19 cellular contexts compared by ENCODE assay signal in genomic region chr3:14138109-14138877, GRCh38. TPM values are rescaled to one million over a fixed set of nuclear protein-coding genes. Genes with fewer than 3 reads are reported as not detected.
DNase-seq lines count a peak whose midpoint lies in the region; ATAC-seq and TF ChIP-seq lines count a peak whose summit lies in the region.
"Had no signal": no experiment of that assay in that cellular context is flagged by ENCODE, and none has a peak within 500 bp of the region (broad histone marks: within the 10 kb centered on the region; RNA-seq: fewer than 3 reads in every experiment).

No MANE protein-coding gene starts in this region.

- H3K27ac ChIP-seq in liver (ENCODE audit: low read depth in 1 of 2, low read length in 2 of 2) (peak overlapping the region in 1 of 2 donors; percentile 23), prostate gland (no peak overlapping the region)
- H3K27ac ChIP-seq: PC-9, VCaP had no signal

- no peak for ATAC-seq in stimulated activated effector memory CD8-positive, alpha-beta T cell treated with anti-CD3 and anti-CD28 coated beads, Interleukin-12 subunit alpha, Interleukin-12 subunit beta, amount 100 ng/mL, for 72 hours

- H3K4me3 ChIP-seq in liver (ENCODE audit: low read depth in 1 of 3, low read length in 3 of 3) = no peak overlapping the region
- no peak overlapping the region for H3K4me3 ChIP-seq in prostate gland
- H3K4me3 ChIP-seq: PC-9 had no signal

- peaks cover 21 to 72% (median 60%) of the 10 kb centered on the region in 4 donors for H3K4me1 ChIP-seq in liver (ENCODE audit: control insufficient read depth in 4 of 4, insufficient read depth in 4 of 4, low read length in 3 of 4)
- no peaks in the 10 kb centered on the region for H3K4me1 ChIP-seq in prostate gland (replicated peaks)

- intact Hi-C loops in prostate gland (cut with DNase I) = no loop called here

- no peaks in the 10 kb centered on the region for H3K27me3 Mint-ChIP-seq in activated naive CD4-positive, alpha-beta T cell treated with anti-CD3 and anti-CD28 coated beads, Interleukin-2, amount 10 ng/mL, durations not matched to agents 7 days and 5 days
- H3K27me3 Mint-ChIP-seq in activated naive CD8-positive, alpha-beta T cell treated with anti-CD3 and anti-CD28 coated beads for 36 hours = no peaks in the 10 kb centered on the region

- H3K27ac Mint-ChIP-seq in activated naive CD4-positive, alpha-beta T cell treated with anti-CD3 and anti-CD28 coated beads, Interleukin-2, amount 10 ng/mL, durations not matched to agents 7 days and 5 days = peak overlapping the region; percentile 84
- peak overlapping the region; percentile 50 for H3K27ac Mint-ChIP-seq in activated naive CD8-positive, alpha-beta T cell treated with anti-CD3 and anti-CD28 coated beads for 36 hours
- H3K27ac Mint-ChIP-seq in stimulated activated effector memory CD8-positive, alpha-beta T cell treated with anti-CD3 and anti-CD28 coated beads, Interleukin-12 subunit alpha, Interleukin-12 subunit beta, amount 100 ng/mL, for 72 hours = peak overlapping the region; percentile 97

- CTCF ChIA-PET in activated naive CD4-positive, alpha-beta T cell treated with anti-CD3 and anti-CD28 coated beads, Interleukin-2, amount 10 ng/mL, durations not matched to agents 7 days and 5 days (lab: Charles Lee) = no interaction called here

- TF ChIP-seq RAD21 in liver (IDR thresholded peaks at IDR 0.05) = no peak

- TF ChIP-seq CTCF in liver (IDR thresholded peaks at IDR 0.05; ENCODE audit: low read depth, low read length, missing input control) (no peak), prostate gland (IDR thresholded peaks at IDR 0.05) (no peak)

- H3K9ac ChIP-seq in liver (ENCODE audit: low read depth in 1 of 2, low read length in 2 of 2) = no peak overlapping the region

- TF ChIP-seq POLR2A in prostate gland (IDR thresholded peaks at IDR 0.05) = no peak

- H3K9me3 ChIP-seq in liver (ENCODE audit: control insufficient read depth in 4 of 4, low read length in 3 of 4) (no peaks in the 10 kb centered on the region), prostate gland (no peaks in the 10 kb centered on the region)
- H3K9me3 ChIP-seq: Caco-2 had no signal

- no peaks in the 10 kb centered on the region for H3K27me3 ChIP-seq in liver (ENCODE audit: control insufficient read depth in 4 of 4, insufficient read depth in 4 of 4, low read length in 3 of 4)
- H3K27me3 ChIP-seq in prostate gland (replicated peaks; ENCODE audit: insufficient read depth) = no peaks in the 10 kb centered on the region

- 70% methylated on average over 16 of the region's 16 CpGs for WGBS in liver
- 93% methylated on average over 16 of the region's 16 CpGs for WGBS in prostate gland

- H3K9me3 Mint-ChIP-seq in activated naive CD4-positive, alpha-beta T cell treated with anti-CD3 and anti-CD28 coated beads, Interleukin-2, amount 10 ng/mL, durations not matched to agents 7 days and 5 days = no peaks in the 10 kb centered on the region
- H3K9me3 Mint-ChIP-seq in activated naive CD8-positive, alpha-beta T cell treated with anti-CD3 and anti-CD28 coated beads for 36 hours = no peaks in the 10 kb centered on the region
- H3K9me3 Mint-ChIP-seq in stimulated activated effector memory CD8-positive, alpha-beta T cell treated with anti-CD3 and anti-CD28 coated beads, Interleukin-12 subunit alpha, Interleukin-12 subunit beta, amount 100 ng/mL, for 72 hours = no peaks in the 10 kb centered on the region

- peak; percentile 16 for DNase-seq in activated naive CD4-positive, alpha-beta T cell treated with anti-CD3 and anti-CD28 coated beads, Interleukin-2, amount 10 ng/mL, durations not matched to agents 7 days and 5 days
- DNase-seq in activated naive CD4-positive, alpha-beta T cell treated with anti-CD3 and anti-CD28 coated beads, Interleukin-2, amount 50 U/mL, for 16 hours = no peak
- DNase-seq in activated naive CD8-positive, alpha-beta T cell treated with anti-CD3 and anti-CD28 coated beads for 36 hours = no peak
- DNase-seq in stimulated activated effector memory CD8-positive, alpha-beta T cell treated with anti-CD3 and anti-CD28 coated beads, Interleukin-12 subunit alpha, Interleukin-12 subunit beta, amount 100 ng/mL, for 72 hours (ENCODE audit: low spot score in 2 of 2) = no peak
- DNase-seq in NCI-H748 (lab: John Stamatoyannopoulos, UW; ENCODE audit: unreplicated experiment) (no peak), Ammon's horn (ENCODE audit: low spot score) (no peak), prostate gland (ENCODE audit: low spot score) (no peak)
- DNase-seq: Caco-2; effector memory CD4-positive, alpha-beta T cell; foreskin fibroblast; H7; NCI-H2081; NCI-H526 treated with DMSO at 0.1 percent for 48 hours; occipital lobe; PC-9; small intestine; stimulated activated naive CD4-positive, alpha-beta T cell had no signal

- peaks cover 54% of the 10 kb centered on the region for H3K36me3 Mint-ChIP-seq in activated naive CD4-positive, alpha-beta T cell treated with anti-CD3 and anti-CD28 coated beads, Interleukin-2, amount 10 ng/mL, durations not matched to agents 7 days and 5 days
- H3K36me3 Mint-ChIP-seq in activated naive CD8-positive, alpha-beta T cell treated with anti-CD3 and anti-CD28 coated beads for 36 hours = peaks cover 22% of the 10 kb centered on the region
- peaks cover 80% of the 10 kb centered on the region for H3K36me3 Mint-ChIP-seq in stimulated activated effector memory CD8-positive, alpha-beta T cell treated with anti-CD3 and anti-CD28 coated beads, Interleukin-12 subunit alpha, Interleukin-12 subunit beta, amount 100 ng/mL, for 72 hours

- H3K36me3 ChIP-seq in liver (ENCODE audit: control insufficient read depth in 4 of 4, insufficient read depth in 3 of 4, low read depth in 1 of 4, low read length in 3 of 4) (peaks cover 3 to 30% (median 20%) of the 10 kb centered on the region in 4 donors), prostate gland (peaks cover 15 to 21% of the 10 kb centered on the region in 2 donors)

- no peak overlapping the region for H3K4me3 Mint-ChIP-seq in activated naive CD4-positive, alpha-beta T cell treated with anti-CD3 and anti-CD28 coated beads, Interleukin-2, amount 10 ng/mL, durations not matched to agents 7 days and 5 days
- no peak overlapping the region for H3K4me3 Mint-ChIP-seq in activated naive CD8-positive, alpha-beta T cell treated with anti-CD3 and anti-CD28 coated beads for 36 hours
- H3K4me3 Mint-ChIP-seq in stimulated activated effector memory CD8-positive, alpha-beta T cell treated with anti-CD3 and anti-CD28 coated beads, Interleukin-12 subunit alpha, Interleukin-12 subunit beta, amount 100 ng/mL, for 72 hours = no peak overlapping the region

- H3K4me1 Mint-ChIP-seq in activated naive CD4-positive, alpha-beta T cell treated with anti-CD3 and anti-CD28 coated beads, Interleukin-2, amount 10 ng/mL, durations not matched to agents 7 days and 5 days = peaks cover 26% of the 10 kb centered on the region
- peaks cover 18% of the 10 kb centered on the region for H3K4me1 Mint-ChIP-seq in activated naive CD8-positive, alpha-beta T cell treated with anti-CD3 and anti-CD28 coated beads for 36 hours
- peaks cover 42% of the 10 kb centered on the region for H3K4me1 Mint-ChIP-seq in stimulated activated effector memory CD8-positive, alpha-beta T cell treated with anti-CD3 and anti-CD28 coated beads, Interleukin-12 subunit alpha, Interleukin-12 subunit beta, amount 100 ng/mL, for 72 hours

TF ChIP-seq in liver, 16 proteins besides CTCF, POLR2A, EP300 and RAD21 (continues in another document):
- TF ChIP-seq HNF4A (conservative IDR thresholded peaks at IDR 0.05) = peak; percentile 88 to 94
- no peak for TF ChIP-seq GABPA (IDR thresholded peaks at IDR 0.05 in 1 of 2, conservative IDR thresholded peaks at IDR 0.05 in 1 of 2)
- no peak for TF ChIP-seq TAF1 (conservative IDR thresholded peaks at IDR 0.05)
- peak; percentile 53 for TF ChIP-seq REST (IDR thresholded peaks at IDR 0.05)
- peak; percentile 82 for TF ChIP-seq SP1 (IDR thresholded peaks at IDR 0.05)
- TF ChIP-seq NR2F2 (IDR thresholded peaks at IDR 0.05) = peak; percentile 57
- TF ChIP-seq HNF4G (IDR thresholded peaks at IDR 0.05) = peak; percentile 60

RNA-seq across cellular contexts. Expression of gene TMEM43, which starts 13.4 kb away (rescaled TPM):
- total RNA-seq in activated naive CD8-positive, alpha-beta T cell treated with anti-CD3 and anti-CD28 coated beads for 36 hours = 10 to 100 TPM; 26.8 to 27.0 TPM
- total RNA-seq in liver (10 to 100 TPM; 13.3 to 15.1 TPM), prostate gland (10 to 100 TPM; 56.8 to 80.5 TPM)
- 10 to 100 TPM in 1 of 2 donors, 1 to 10 TPM in 1; 7.4 to 13.8 TPM for polyA plus RNA-seq in liver

RNA-seq across cellular contexts. Expression of gene CHCHD4, which starts 13.6 kb away (rescaled TPM):
- 10 to 100 TPM; 27.7 to 29.8 TPM for total RNA-seq in activated naive CD8-positive, alpha-beta T cell treated with anti-CD3 and anti-CD28 coated beads for 36 hours
- total RNA-seq in liver (1 to 10 TPM; 7.0 to 7.7 TPM), prostate gland (10 to 100 TPM; 12.1 to 14.8 TPM)
- 10 to 100 TPM; 11.2 to 11.3 TPM for polyA plus RNA-seq in liver

RNA-seq across cellular contexts. Expression of gene XPC, which starts 40.1 kb away (rescaled TPM):
- total RNA-seq in activated naive CD8-positive, alpha-beta T cell treated with anti-CD3 and anti-CD28 coated beads for 36 hours = 10 to 100 TPM; 19.8 to 25.4 TPM
- total RNA-seq in liver = 10 to 100 TPM; 12.7 to 26.7 TPM
- 10 to 100 TPM; 12.9 to 15.4 TPM for polyA plus RNA-seq in liver
- total RNA-seq in prostate gland = 10 to 100 TPM; 41.1 to 53.2 TPM

RNA-seq across cellular contexts. Expression of gene LSM3, which starts 40.3 kb away (rescaled TPM):
- total RNA-seq in activated naive CD8-positive, alpha-beta T cell treated with anti-CD3 and anti-CD28 coated beads for 36 hours = 10 to 100 TPM; 26.3 to 27.2 TPM
- total RNA-seq in liver (1 to 10 TPM; 3.7 to 4.3 TPM), prostate gland (10 to 100 TPM; 15.0 to 15.1 TPM)
- polyA plus RNA-seq in liver = 10 to 100 TPM in 1 of 2 donors, 1 to 10 TPM in 1; 5.7 to 17.0 TPM
